In genomic region chr17:17691468-17692263, GRCh38 we compare ENCODE assay signal across 9 cellular contexts. TPM values are rescaled to one million over a fixed set of nuclear protein-coding genes. Genes with fewer than 3 reads are reported as not detected.
A peak's percentile ranks its signal among the peaks of the same experiment; 100 is the strongest.
DNase-seq lines count a peak whose midpoint lies in the region; ATAC-seq, FAIRE-seq and TF ChIP-seq lines count a peak whose summit lies in the region.
"Had no signal": no experiment of that assay in that cellular context is flagged by ENCODE, and none has a peak within 500 bp of the region (broad histone marks: within the 10 kb centered on the region; RNA-seq: fewer than 3 reads in every experiment).

No MANE protein-coding gene starts in this region.

- H3K36me3 ChIP-seq in GM06990 (ENCODE audit: control insufficient read depth, insufficient read depth, low read length): no peaks in the 10 kb centered on the region
- H3K36me3 ChIP-seq in K562 (ENCODE audit: control insufficient read depth, insufficient read depth, low read length): 0 out of 3 replicates have a peak, but pooled peaks cover 4% of the 10 kb centered on the region
- H3K36me3 ChIP-seq in pancreas: no peaks in the 10 kb centered on the region

- ATAC-seq in HG03135 (IDR thresholded peaks at IDR 0.05; ENCODE audit: unreplicated experiment) (peak; percentile 32), K562 (no peak), pancreas (no peak), GM21360 (IDR thresholded peaks at IDR 0.05; ENCODE audit: unreplicated experiment) (no peak), HG02970 (IDR thresholded peaks at IDR 0.05; ENCODE audit: low FRiP score, unreplicated experiment) (no peak)
- no peak for ATAC-seq in activated T-cell treated with anti-CD3 and anti-CD28 coated beads, Interleukin-2, amount 50 U/mL, for 4 hours

- CTCF ChIA-PET in K562 (lab: Yijun Ruan, JAX; ENCODE audit: low intra/inter-chr PET ratio): no interaction called here

- peaks cover 5% of the 10 kb centered on the region; the same call in 1 of the 2 replicates for H4K20me1 ChIP-seq in K562 (replicated peaks; ENCODE audit: control insufficient read depth, insufficient read depth, low read length)

- no peaks in the 10 kb centered on the region for H3K27me3 Mint-ChIP-seq in activated T-cell treated with anti-CD3 and anti-CD28 coated beads, Interleukin-2, amount 50 U/mL, for 4 hours (ENCODE audit: low read depth)

- H2AFZ ChIP-seq in K562 (ENCODE audit: low read depth, low read length): no peak overlapping the region

- H3K36me3 Mint-ChIP-seq in activated T-cell treated with anti-CD3 and anti-CD28 coated beads, Interleukin-2, amount 50 U/mL, for 4 hours (ENCODE audit: insufficient read depth): no peaks in the 10 kb centered on the region

- TF ChIP-seq CTCF in GM06990 (IDR thresholded peaks at IDR 0.05; ENCODE audit: insufficient read depth, low read length, poor library complexity, severe bottlenecking): no peak
- TF ChIP-seq CTCF in K562 (IDR thresholded peaks at IDR 0.05 in 2 of 3, conservative IDR thresholded peaks at IDR 0.05 in 1 of 3; ENCODE audit: insufficient read depth in 2 of 3, low read depth in 1 of 3, low read length in 3 of 3): no peak
- TF ChIP-seq CTCF in pancreas (IDR thresholded peaks at IDR 0.05): no peak

- no peak overlapping the region for H3K4me3 Mint-ChIP-seq in activated T-cell treated with anti-CD3 and anti-CD28 coated beads, Interleukin-2, amount 50 U/mL, for 4 hours

- H3K9me3 Mint-ChIP-seq in activated T-cell treated with anti-CD3 and anti-CD28 coated beads, Interleukin-2, amount 50 U/mL, for 4 hours: no peaks in the 10 kb centered on the region

- H3K4me2 ChIP-seq in K562 (ENCODE audit: insufficient read depth, low read length): no peak overlapping the region

- H3K4me1 ChIP-seq in K562 (replicated peaks in 1 of 2; ENCODE audit: control insufficient read depth in 2 of 2, insufficient read depth in 2 of 2, low read length in 2 of 2): peaks cover 26 to 38% of the 10 kb centered on the region in 2 experiments
- peaks cover 28 to 42% (median 30%) of the 10 kb centered on the region in 3 donors for H3K4me1 ChIP-seq in pancreas

- TF ChIP-seq RAD21 in K562 (CRISPR knock-in tag; conservative IDR thresholded peaks at IDR 0.05 in 1 of 2, IDR thresholded peaks at IDR 0.05 in 1 of 2): no peak

- H3K9me3 ChIP-seq in K562 (replicated peaks; ENCODE audit: control insufficient read depth, insufficient read depth, low read depth, low read length) (no peaks in the 10 kb centered on the region), pancreas (no peaks in the 10 kb centered on the region)

- TF ChIP-seq EP300 in K562 (IDR thresholded peaks at IDR 0.05; ENCODE audit: low read length): no peak

- peaks cover 59% of the 10 kb centered on the region for H3K4me1 Mint-ChIP-seq in activated T-cell treated with anti-CD3 and anti-CD28 coated beads, Interleukin-2, amount 50 U/mL, for 4 hours (ENCODE audit: low read depth)

- H3K9me1 ChIP-seq in K562 (ENCODE audit: control insufficient read depth, insufficient read depth, low read length): no peaks in the 10 kb centered on the region

- peak overlapping the region in 1 of 2 experiments; percentile 72; a peak in 2 of 4 replicates for H3K9ac ChIP-seq in K562 (ENCODE audit: insufficient read depth in 1 of 2, low read depth in 2 of 2, low read length in 2 of 2)

- intact Hi-C loops in K562 (cut with micrococcal nuclease): no loop called here
- intact Hi-C loops in pancreas (cut with DNase I): loop anchor here in 1 of 3 donors (10.0 kb wide), 1 partner anchor 53 kb away; no protein-coding TSS in a partner anchor

- FAIRE-seq in K562 (lab: Jason Lieb, UNC) (no peak), pancreas (lab: Jason Lieb, UNC) (no peak)
- FAIRE-seq: TTC549 had no signal

- H3K4me3 ChIP-seq in GM06990 (replicated peaks; ENCODE audit: low read depth, low read length): 0 out of 2 replicates have a peak overlapping the region, but pooled peaks have one; percentile 7
- no peak overlapping the region for H3K4me3 ChIP-seq in K562
- H3K4me3 ChIP-seq in pancreas: no peak overlapping the region

- H3K27ac ChIP-seq in K562 (ENCODE audit: extremely low read depth, low read depth, low read length) (peak overlapping the region; percentile 43; the same call in 1 of the 3 replicates), pancreas (peak overlapping the region; percentile 94 to 98 (median 96))

- 32% methylated on average over 5 of the region's 8 CpGs for WGBS in K562 (ENCODE audit: insufficient coverage, low coverage, missing lambda C conversion rate)
- 52 to 55% methylated on average over 8 of the region's 8 CpGs for WGBS in pancreas, 2 donors

- no TSS peak for BruUV-seq in K562 (replicated peaks; lab: Mats Ljungman, UMichigan)

- DNase-seq in GM06990 (ENCODE audit: extremely low read depth, insufficient read length) (peak; percentile 84), K562 (ENCODE audit: extremely low read depth in 1 of 4, low spot score in 3 of 4) (no peak), pancreas (peak in 1 of 6 donors; percentile 51), mucosa of gallbladder (ENCODE audit: low spot score) (no peak)
- no peak for DNase-seq in activated T-cell treated with anti-CD3 and anti-CD28 coated beads, Interleukin-2, amount 50 U/mL, for 4 hours

- H3K27me3 ChIP-seq in GM06990 (replicated peaks; ENCODE audit: control insufficient read depth, insufficient read depth, low read length) (no peaks in the 10 kb centered on the region), K562 (ENCODE audit: control insufficient read depth in 2 of 2, insufficient read depth in 2 of 2, low read length in 2 of 2) (no peaks in the 10 kb centered on the region), pancreas (no peaks in the 10 kb centered on the region)

- in situ Hi-C loops in K562 (cut with MboI): no loop called here

- no peak for TF ChIP-seq POLR2A in K562 (conservative IDR thresholded peaks at IDR 0.05)

- POLR2A ChIA-PET in K562 (lab: Yijun Ruan, JAX): interaction anchor here (0.6 to 3.5 kb wide), 9 partner anchors 9 to 1398 kb away, joined by 3 to 20 read pairs (median 3); no protein-coding TSS in a partner anchor

- H3K79me2 ChIP-seq in K562 (ENCODE audit: control insufficient read depth, insufficient read depth, low read length): peaks cover 83% of the 10 kb centered on the region

TF ChIP-seq in K562, 482 proteins besides CTCF, POLR2A, EP300 and RAD21:
- TF ChIP-seq KLF16 (IDR thresholded peaks at IDR 0.05): no peak
- no peak for TF ChIP-seq ZNF561 (CRISPR knock-in tag; conservative IDR thresholded peaks at IDR 0.05)
- no peak for TF ChIP-seq SNAPC5 (CRISPR knock-in tag; IDR thresholded peaks at IDR 0.05)

RNA-seq across cellular contexts. Expression of gene RAI1, which starts 10.4 kb away (rescaled TPM):
- total RNA-seq in K562 (2011; cell fraction: chromatin; rRNA removed; ENCODE audit: low replicate concordance): 33.0 and 41.0 TPM in 2 replicates
- total RNA-seq in K562 (2011; cell fraction: nucleolus; rRNA removed): 18.6 and 19.2 TPM in 2 replicates
- 22.3 and 33.5 TPM in 2 replicates for total RNA-seq in K562 (2011; cell fraction: nucleoplasm; rRNA removed)
- total RNA-seq in K562 (2014; rRNA removed) (5.5 and 10.0 TPM in 2 replicates), K562 (2014; rRNA removed; fragmentation: Illumina TruSeq; extraction: Trizol) (5.1 and 5.5 TPM in 2 replicates), K562 (2015; rRNA removed; fragmentation: Illumina TruSeq; extraction: Trizol) (6.6 and 6.8 TPM in 2 replicates), K562 (2021) (19.9 and 20.4 TPM in 2 replicates), pancreas (10 to 100 TPM; 12.1 to 21.6 (median 13.5) TPM), mucosa of gallbladder (60.3 TPM)
- polyA plus RNA-seq in K562 (2011; rRNA removed) (3.7 and 3.8 TPM in 2 replicates), K562 (2014; fragmentation: Illumina TruSeq; extraction: Trizol) (6.6 and 8.6 TPM in 2 replicates), K562 (2014; fragmentation: Nextera tagmentation; extraction: Ambion mirVana) (1 to 10 TPM in 1 of 2 experiments, under 1 TPM in 1; 0.68 to 1.5 TPM), K562 (2014; rRNA removed) (10.0 and 11.9 TPM in 2 replicates), pancreas (10 to 100 TPM; 21.1 to 23.9 TPM)
- polyA plus RNA-seq in K562 (2011; cell fraction: cytosol; rRNA removed): 2.2 and 3.1 TPM in 2 replicates
- polyA plus RNA-seq in K562 (2011; cell fraction: nucleus; rRNA removed): 7.1 and 11.1 TPM in 2 replicates
- 8.0 and 9.8 TPM in 2 replicates for polyA plus RNA-seq in K562 (2012)
- 2.4 and 3.1 TPM in 2 replicates for polyA minus RNA-seq in K562 (2011; rRNA and poly(A)+ RNA removed)
- 5.2 and 6.3 TPM in 2 replicates for polyA minus RNA-seq in K562 (2011; cell fraction: cytosol; rRNA and poly(A)+ RNA removed)
- polyA minus RNA-seq in K562 (2011; cell fraction: nucleus; rRNA and poly(A)+ RNA removed): 3.5 and 4.8 TPM in 2 replicates
- total RNA-seq in activated T-cell treated with anti-CD3 and anti-CD28 coated beads, Interleukin-2, amount 50 U/mL, for 4 hours: 10 to 100 TPM; 19.9 to 22.4 (median 20.1) TPM
